In the genomic region with DNA sequence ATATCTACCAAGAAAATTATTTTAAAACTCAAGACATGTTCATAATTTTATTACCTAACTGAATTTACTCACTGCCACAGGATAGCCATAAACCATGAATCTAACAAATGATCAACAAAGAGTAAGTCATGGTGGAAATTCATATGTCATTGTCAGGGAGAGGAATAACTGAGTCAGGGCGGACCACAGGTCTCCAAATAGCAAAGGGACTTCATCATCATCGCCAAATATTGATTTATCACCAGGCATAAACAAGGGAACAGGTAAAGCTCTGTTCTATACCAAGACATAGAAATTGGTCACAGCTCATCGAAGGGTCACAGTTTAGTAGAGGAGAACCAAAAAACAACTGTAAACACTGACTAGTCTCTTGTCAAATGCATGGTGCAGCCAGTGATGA, we compare ENCODE assay signal across 34 cellular contexts.
"Had no signal": no experiment of that assay in that cellular context is flagged by ENCODE, and none has a peak within 500 bp of the region (broad histone marks: within the 10 kb centered on the region; RNA-seq: fewer than 3 reads in every experiment).

No MANE protein-coding gene starts in this region.

- H3K4me3 ChIP-seq: adrenal gland, ascending aorta, body of pancreas, breast epithelium, cardiac muscle cell had no signal

- FAIRE-seq: astrocyte, bronchial epithelial cell had no signal

- H3K9me3 ChIP-seq: adrenal gland, ascending aorta, body of pancreas, breast epithelium had no signal

- DNase-seq: activated effector memory CD4-positive, alpha-beta T cell treated with anti-CD3 and anti-CD28 coated beads, Interleukin-2, amount 50 U/mL, for 16 hours; activated effector memory CD4-positive, alpha-beta T cell treated with Interleukin-2 at 50 U/mL for 16 hours; activated gamma-delta T cell; activated gamma-delta T cell treated with Interleukin-2 at 50 U/mL for 16 hours; activated naive CD4-positive, alpha-beta T cell; activated naive CD4-positive, alpha-beta T cell treated with anti-CD3 and anti-CD28 coated beads for 36 hours; activated naive CD4-positive, alpha-beta T cell treated with anti-CD3 and anti-CD28 coated beads, Interleukin-2, amount 10 ng/mL, durations not matched to agents 7 days and 5 days; activated naive CD4-positive, alpha-beta T cell treated with anti-CD3 and anti-CD28 coated beads, Interleukin-2, amount 50 U/mL, for 16 hours; activated naive CD4-positive, alpha-beta T cell treated with Interleukin-2 at 50 U/mL for 16 hours; activated naive CD8-positive, alpha-beta T cell treated with anti-CD3 and anti-CD28 coated beads for 36 hours; activated naive CD8-positive, alpha-beta T cell treated with anti-CD3 and anti-CD28 coated beads, Interleukin-2, amount 10 ng/mL, durations not matched to agents 7 days and 5 days; activated naive CD8-positive, alpha-beta T cell treated with anti-CD3 and anti-CD28 coated beads, Interleukin-2, amount 50 U/mL, for 24 hours; activated T-cell treated with anti-CD3 and anti-CD28 coated beads, Interleukin-2, amount 50 U/mL, for 1 hour; activated T-cell treated with anti-CD3 and anti-CD28 coated beads, Interleukin-2, amount 50 U/mL, for 24 hours; activated T-cell treated with anti-CD3 and anti-CD28 coated beads, Interleukin-2, amount 50 U/mL, for 4 hours; activated T-cell treated with anti-CD3 and anti-CD28 coated beads, Interleukin-2, amount 50 U/mL, for 48 hours; activated T-cell treated with anti-CD3 and anti-CD28 coated beads, Interleukin-2, amount 50 U/mL, for 72 hours; adrenal gland; amniotic stem cell; amygdala; anterior cingulate cortex; aorta; body of pancreas; brain microvascular endothelial cell; caudate nucleus; central memory CD4-positive, alpha-beta T cell; cerebellar nuclear complex had no signal

- H3K36me3 ChIP-seq: adrenal gland, ascending aorta, brain microvascular endothelial cell, breast epithelium, cardiac muscle cell had no signal

- ATAC-seq: activated naive CD4-positive, alpha-beta T cell treated with anti-CD3 and anti-CD28 coated beads, Interleukin-2, amount 50 U/mL, for 72 hours; activated naive CD8-positive, alpha-beta T cell treated with anti-CD3 and anti-CD28 coated beads, Interleukin-2, amount 50 U/mL, for 24 hours; activated T-cell treated with anti-CD3 and anti-CD28 coated beads, Interleukin-2, amount 50 U/mL, for 4 hours; activated T-cell treated with anti-CD3 and anti-CD28 coated beads, Interleukin-2, amount 50 U/mL, for 72 hours; activated T-helper 17 cell treated with anti-CD3 and anti-CD28 coated beads, Interleukin-2, amount 50 U/mL, for 72 hours; body of pancreas had no signal

- H3K27ac ChIP-seq: adrenal gland, ascending aorta, body of pancreas, brain microvascular endothelial cell, breast epithelium, cardiac muscle cell had no signal

- H3K27me3 ChIP-seq: adrenal gland, ascending aorta, body of pancreas, brain microvascular endothelial cell, breast epithelium, cardiac muscle cell had no signal

- H3K4me1 ChIP-seq: adrenal gland, ascending aorta, breast epithelium had no signal
